ENCODE assay signal across 1 cellular context in the genomic region with DNA sequence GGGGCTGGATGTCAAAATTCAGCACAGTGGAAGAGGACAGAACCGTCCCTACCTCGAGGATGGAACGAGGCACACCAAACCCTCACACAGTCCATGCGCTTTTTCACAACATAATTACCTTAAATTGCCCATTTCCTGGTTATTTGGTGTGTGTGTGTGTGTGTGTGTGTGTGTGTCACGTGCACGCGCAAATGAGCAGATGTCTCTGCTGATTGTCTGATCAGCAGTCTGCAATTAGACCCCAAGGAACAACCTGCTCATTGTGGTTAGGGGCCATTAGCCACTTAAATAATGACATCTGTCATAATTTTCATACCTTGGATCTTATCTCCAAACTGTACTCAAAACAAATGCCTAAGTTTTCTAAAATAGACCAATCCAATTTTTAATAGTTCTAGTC.
TF ChIP-seq lines count a peak whose summit lies in the region.

No MANE protein-coding gene starts in this region.

TF ChIP-seq in GM12878, 131 proteins besides CTCF, POLR2A, EP300 and RAD21:
- TF ChIP-seq, protein P1, sequence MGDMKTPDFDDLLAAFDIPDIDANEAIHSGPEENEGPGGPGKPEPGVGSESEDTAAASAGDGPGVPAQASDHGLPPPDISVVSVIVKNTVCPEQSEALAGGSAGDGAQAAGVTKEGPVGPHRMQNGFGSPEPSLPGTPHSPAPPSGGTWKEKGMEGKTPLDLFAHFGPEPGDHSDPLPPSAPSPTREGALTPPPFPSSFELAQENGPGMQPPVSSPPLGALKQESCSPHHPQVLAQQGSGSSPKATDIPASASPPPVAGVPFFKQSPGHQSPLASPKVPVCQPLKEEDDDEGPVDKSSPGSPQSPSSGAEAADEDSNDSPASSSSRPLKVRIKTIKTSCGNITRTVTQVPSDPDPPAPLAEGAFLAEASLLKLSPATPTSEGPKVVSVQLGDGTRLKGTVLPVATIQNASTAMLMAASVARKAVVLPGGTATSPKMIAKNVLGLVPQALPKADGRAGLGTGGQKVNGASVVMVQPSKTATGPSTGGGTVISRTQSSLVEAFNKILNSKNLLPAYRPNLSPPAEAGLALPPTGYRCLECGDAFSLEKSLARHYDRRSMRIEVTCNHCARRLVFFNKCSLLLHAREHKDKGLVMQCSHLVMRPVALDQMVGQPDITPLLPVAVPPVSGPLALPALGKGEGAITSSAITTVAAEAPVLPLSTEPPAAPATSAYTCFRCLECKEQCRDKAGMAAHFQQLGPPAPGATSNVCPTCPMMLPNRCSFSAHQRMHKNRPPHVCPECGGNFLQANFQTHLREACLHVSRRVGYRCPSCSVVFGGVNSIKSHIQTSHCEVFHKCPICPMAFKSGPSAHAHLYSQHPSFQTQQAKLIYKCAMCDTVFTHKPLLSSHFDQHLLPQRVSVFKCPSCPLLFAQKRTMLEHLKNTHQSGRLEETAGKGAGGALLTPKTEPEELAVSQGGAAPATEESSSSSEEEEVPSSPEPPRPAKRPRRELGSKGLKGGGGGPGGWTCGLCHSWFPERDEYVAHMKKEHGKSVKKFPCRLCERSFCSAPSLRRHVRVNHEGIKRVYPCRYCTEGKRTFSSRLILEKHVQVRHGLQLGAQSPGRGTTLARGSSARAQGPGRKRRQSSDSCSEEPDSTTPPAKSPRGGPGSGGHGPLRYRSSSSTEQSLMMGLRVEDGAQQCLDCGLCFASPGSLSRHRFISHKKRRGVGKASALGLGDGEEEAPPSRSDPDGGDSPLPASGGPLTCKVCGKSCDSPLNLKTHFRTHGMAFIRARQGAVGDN (IDR thresholded peaks at IDR 0.05) = no peak
- peak; percentile 27 to 60; a peak in 3 of 4 replicates for TF ChIP-seq BHLHE40 (IDR thresholded peaks at IDR 0.05; ENCODE audit: borderline replicate concordance in 1 of 2, low read depth in 2 of 2, low read length in 1 of 2)
